Comparison of ENCODE assay signal across 3 cellular contexts in the genomic region with DNA sequence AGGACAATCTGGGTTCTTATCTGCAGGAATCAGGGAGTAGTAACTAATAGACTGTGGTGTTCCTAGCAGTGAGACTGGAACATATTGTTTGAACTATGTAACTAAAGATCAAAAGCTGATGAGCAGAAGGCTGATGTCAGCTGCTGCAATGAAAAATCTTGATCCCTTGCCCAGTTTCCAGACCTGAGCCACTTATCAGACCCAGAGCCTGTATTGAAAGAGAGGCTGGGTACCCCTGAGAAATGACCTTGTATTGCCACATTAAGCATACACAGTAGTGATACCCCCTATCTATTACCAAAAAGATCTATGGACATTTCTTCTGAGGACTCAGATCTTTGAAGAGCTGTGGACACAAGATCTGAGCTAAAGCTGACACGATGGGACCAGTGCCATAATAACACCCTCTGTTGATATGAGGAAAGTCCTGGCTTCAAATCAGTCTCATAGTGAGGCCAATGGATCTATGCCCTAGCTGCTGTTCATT.
A peak's percentile ranks its signal among the peaks of the same experiment; 100 is the strongest.
TF ChIP-seq lines count a peak whose summit lies in the region.

No MANE protein-coding gene starts in this region.

TF ChIP-seq in liver, 16 proteins besides CTCF, POLR2A, EP300 and RAD21 (continued from another document):
- TF ChIP-seq, protein P1, sequence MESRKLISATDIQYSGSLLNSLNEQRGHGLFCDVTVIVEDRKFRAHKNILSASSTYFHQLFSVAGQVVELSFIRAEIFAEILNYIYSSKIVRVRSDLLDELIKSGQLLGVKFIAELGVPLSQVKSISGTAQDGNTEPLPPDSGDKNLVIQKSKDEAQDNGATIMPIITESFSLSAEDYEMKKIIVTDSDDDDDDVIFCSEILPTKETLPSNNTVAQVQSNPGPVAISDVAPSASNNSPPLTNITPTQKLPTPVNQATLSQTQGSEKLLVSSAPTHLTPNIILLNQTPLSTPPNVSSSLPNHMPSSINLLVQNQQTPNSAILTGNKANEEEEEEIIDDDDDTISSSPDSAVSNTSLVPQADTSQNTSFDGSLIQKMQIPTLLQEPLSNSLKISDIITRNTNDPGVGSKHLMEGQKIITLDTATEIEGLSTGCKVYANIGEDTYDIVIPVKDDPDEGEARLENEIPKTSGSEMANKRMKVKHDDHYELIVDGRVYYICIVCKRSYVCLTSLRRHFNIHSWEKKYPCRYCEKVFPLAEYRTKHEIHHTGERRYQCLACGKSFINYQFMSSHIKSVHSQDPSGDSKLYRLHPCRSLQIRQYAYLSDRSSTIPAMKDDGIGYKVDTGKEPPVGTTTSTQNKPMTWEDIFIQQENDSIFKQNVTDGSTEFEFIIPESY (IDR thresholded peaks at IDR 0.05) = peak; percentile 74
- TF ChIP-seq HNF4A (conservative IDR thresholded peaks at IDR 0.05) (peak; percentile 84 to 90), NR2F2 (IDR thresholded peaks at IDR 0.05) (peak; percentile 39), FOXA2 (IDR thresholded peaks at IDR 0.05) (peak; percentile 8), GABPA (IDR thresholded peaks at IDR 0.05 in 1 of 2, conservative IDR thresholded peaks at IDR 0.05 in 1 of 2) (peak in 1 of 2 donors; percentile 26), EGR1 (IDR thresholded peaks at IDR 0.05; ENCODE audit: low read depth in 2 of 2) (peak in 1 of 2 donors; percentile 62), SP1 (IDR thresholded peaks at IDR 0.05) (peak; percentile 94), YY1 (IDR thresholded peaks at IDR 0.05) (peak; percentile 45), FOXA1 (IDR thresholded peaks at IDR 0.05) (no peak), HNF4G (IDR thresholded peaks at IDR 0.05) (peak; percentile 42), JUND (IDR thresholded peaks at IDR 0.05) (peak; percentile 70 to 75), RXRA (IDR thresholded peaks at IDR 0.05) (peak; percentile 82 to 83), MAX (IDR thresholded peaks at IDR 0.05) (no peak)
- TF ChIP-seq, protein P2, sequence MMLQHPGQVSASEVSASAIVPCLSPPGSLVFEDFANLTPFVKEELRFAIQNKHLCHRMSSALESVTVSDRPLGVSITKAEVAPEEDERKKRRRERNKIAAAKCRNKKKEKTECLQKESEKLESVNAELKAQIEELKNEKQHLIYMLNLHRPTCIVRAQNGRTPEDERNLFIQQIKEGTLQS (IDR thresholded peaks at IDR 0.05) = peak; percentile 68
- TF ChIP-seq, protein P3, sequence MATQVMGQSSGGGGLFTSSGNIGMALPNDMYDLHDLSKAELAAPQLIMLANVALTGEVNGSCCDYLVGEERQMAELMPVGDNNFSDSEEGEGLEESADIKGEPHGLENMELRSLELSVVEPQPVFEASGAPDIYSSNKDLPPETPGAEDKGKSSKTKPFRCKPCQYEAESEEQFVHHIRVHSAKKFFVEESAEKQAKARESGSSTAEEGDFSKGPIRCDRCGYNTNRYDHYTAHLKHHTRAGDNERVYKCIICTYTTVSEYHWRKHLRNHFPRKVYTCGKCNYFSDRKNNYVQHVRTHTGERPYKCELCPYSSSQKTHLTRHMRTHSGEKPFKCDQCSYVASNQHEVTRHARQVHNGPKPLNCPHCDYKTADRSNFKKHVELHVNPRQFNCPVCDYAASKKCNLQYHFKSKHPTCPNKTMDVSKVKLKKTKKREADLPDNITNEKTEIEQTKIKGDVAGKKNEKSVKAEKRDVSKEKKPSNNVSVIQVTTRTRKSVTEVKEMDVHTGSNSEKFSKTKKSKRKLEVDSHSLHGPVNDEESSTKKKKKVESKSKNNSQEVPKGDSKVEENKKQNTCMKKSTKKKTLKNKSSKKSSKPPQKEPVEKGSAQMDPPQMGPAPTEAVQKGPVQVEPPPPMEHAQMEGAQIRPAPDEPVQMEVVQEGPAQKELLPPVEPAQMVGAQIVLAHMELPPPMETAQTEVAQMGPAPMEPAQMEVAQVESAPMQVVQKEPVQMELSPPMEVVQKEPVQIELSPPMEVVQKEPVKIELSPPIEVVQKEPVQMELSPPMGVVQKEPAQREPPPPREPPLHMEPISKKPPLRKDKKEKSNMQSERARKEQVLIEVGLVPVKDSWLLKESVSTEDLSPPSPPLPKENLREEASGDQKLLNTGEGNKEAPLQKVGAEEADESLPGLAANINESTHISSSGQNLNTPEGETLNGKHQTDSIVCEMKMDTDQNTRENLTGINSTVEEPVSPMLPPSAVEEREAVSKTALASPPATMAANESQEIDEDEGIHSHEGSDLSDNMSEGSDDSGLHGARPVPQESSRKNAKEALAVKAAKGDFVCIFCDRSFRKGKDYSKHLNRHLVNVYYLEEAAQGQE (IDR thresholded peaks at IDR 0.05) = peak; percentile 60

TF ChIP-seq in HepG2, 621 proteins besides CTCF, POLR2A, EP300 and RAD21 (continued from another document):
- no peak for TF ChIP-seq XRCC5 (optimal IDR thresholded peaks at IDR 0.05; ENCODE audit: low read length)
- no peak for TF ChIP-seq TCF12 (IDR thresholded peaks at IDR 0.05)
- no peak for TF ChIP-seq TCF12 (CRISPR knock-in tag; IDR thresholded peaks at IDR 0.05)
- TF ChIP-seq, protein P4, sequence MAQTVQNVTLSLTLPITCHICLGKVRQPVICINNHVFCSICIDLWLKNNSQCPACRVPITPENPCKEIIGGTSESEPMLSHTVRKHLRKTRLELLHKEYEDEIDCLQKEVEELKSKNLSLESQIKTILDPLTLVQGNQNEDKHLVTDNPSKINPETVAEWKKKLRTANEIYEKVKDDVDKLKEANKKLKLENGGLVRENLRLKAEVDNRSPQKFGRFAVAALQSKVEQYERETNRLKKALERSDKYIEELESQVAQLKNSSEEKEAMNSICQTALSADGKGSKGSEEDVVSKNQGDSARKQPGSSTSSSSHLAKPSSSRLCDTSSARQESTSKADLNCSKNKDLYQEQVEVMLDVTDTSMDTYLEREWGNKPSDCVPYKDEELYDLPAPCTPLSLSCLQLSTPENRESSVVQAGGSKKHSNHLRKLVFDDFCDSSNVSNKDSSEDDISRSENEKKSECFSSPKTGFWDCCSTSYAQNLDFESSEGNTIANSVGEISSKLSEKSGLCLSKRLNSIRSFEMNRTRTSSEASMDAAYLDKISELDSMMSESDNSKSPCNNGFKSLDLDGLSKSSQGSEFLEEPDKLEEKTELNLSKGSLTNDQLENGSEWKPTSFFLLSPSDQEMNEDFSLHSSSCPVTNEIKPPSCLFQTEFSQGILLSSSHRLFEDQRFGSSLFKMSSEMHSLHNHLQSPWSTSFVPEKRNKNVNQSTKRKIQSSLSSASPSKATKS (CRISPR knock-in tag; IDR thresholded peaks at IDR 0.05) = no peak
- TF ChIP-seq ZNF101 (CRISPR knock-in tag; IDR thresholded peaks at IDR 0.05; ENCODE audit: borderline replicate concordance, low read depth) = no peak
- TF ChIP-seq ZFP36L2 (CRISPR knock-in tag; IDR thresholded peaks at IDR 0.05) = no peak
- no peak for TF ChIP-seq ZNF790 (CRISPR knock-in tag; IDR thresholded peaks at IDR 0.05; ENCODE audit: borderline replicate concordance)
- TF ChIP-seq SRF (IDR thresholded peaks at IDR 0.05; ENCODE audit: low read depth, low read length) = no peak

TF ChIP-seq in GM12891, 5 proteins besides CTCF, POLR2A, EP300 and RAD21 (continued from another document):
- TF ChIP-seq SPI1 (IDR thresholded peaks at IDR 0.05; ENCODE audit: low read depth, low read length) (no peak), PAX5 (IDR thresholded peaks at IDR 0.05; ENCODE audit: insufficient read depth, low read length, severe bottlenecking) (no peak)
